ENCODE assay signal across 8 cellular contexts in genomic region chr19:5681446-5682292, GRCh38. TPM values are rescaled to one million over a fixed set of nuclear protein-coding genes. Genes with fewer than 3 reads are reported as not detected.
DNase-seq lines count a peak whose midpoint lies in the region; ATAC-seq and TF ChIP-seq lines count a peak whose summit lies in the region.

No MANE protein-coding gene starts in this region.

- H3K36me3 Mint-ChIP-seq in nephron progenitor cell (ENCODE audit: low read depth) = no peaks in the 10 kb centered on the region

- peak overlapping the region; percentile 84 for H3K4me2 ChIP-seq in Karpas-422 (ENCODE audit: low read depth, low read length, poor library complexity, severe bottlenecking)

- peaks cover 25% of the 10 kb centered on the region for H3K4me1 ChIP-seq in Karpas-422 (ENCODE audit: low read length)

- H4K20me1 ChIP-seq in Karpas-422 (ENCODE audit: insufficient read depth, low read depth, low read length) = no peaks in the 10 kb centered on the region

- DNase-seq in Ammon's horn (ENCODE audit: low spot score) (peak; percentile 37), Karpas-422 (no peak), dorsolateral prefrontal cortex (no peak), nephron progenitor cell (no peak)
- DNase-seq in activated effector memory CD4-positive, alpha-beta T cell treated with Interleukin-2 at 50 U/mL for 16 hours = no peak

- H3K4me3 Mint-ChIP-seq in nephron progenitor cell = peak overlapping the region; percentile 91

- H3K4me1 Mint-ChIP-seq in nephron progenitor cell = peaks cover 37% of the 10 kb centered on the region

- no peaks in the 10 kb centered on the region for H3K9me3 Mint-ChIP-seq in nephron progenitor cell

- H3K27ac Mint-ChIP-seq in nephron progenitor cell = peak overlapping the region; percentile 9

- ATAC-seq in GM21367 (IDR thresholded peaks at IDR 0.05; ENCODE audit: unreplicated experiment) (no peak), HG03280 (IDR thresholded peaks at IDR 0.05; ENCODE audit: unreplicated experiment) (no peak)
- no peak for ATAC-seq in activated CD4-positive, CD25-positive, alpha-beta regulatory T cell treated with anti-CD3 and anti-CD28 coated beads, Interleukin-2, amount 50 U/mL, for 24 hours

- intact Hi-C loops in dorsolateral prefrontal cortex (cut with DNase I) = loop anchor here (2.0 kb wide), 2 partner anchors 59 to 109 kb away; partner anchors contain the start of genes SAFB (in 2 of the 2), SAFB2 (in 2 of the 2) and DUS3L (in 1 of the 2)

- no peaks in the 10 kb centered on the region for H3K36me3 ChIP-seq in Karpas-422 (ENCODE audit: insufficient read depth, low read length)

- H3K9me2 ChIP-seq in Karpas-422 (replicated peaks; ENCODE audit: insufficient read depth, low read length) = no peaks in the 10 kb centered on the region

- H3K4me3 ChIP-seq in Karpas-422 (ENCODE audit: low read length) (peak overlapping the region; percentile 88; the same call in 1 of the 2 replicates), dorsolateral prefrontal cortex (peak overlapping the region; percentile 64 to 100 (median 91))

- H3K27me3 Mint-ChIP-seq in nephron progenitor cell (ENCODE audit: low read depth, poor library complexity) = peaks cover 6% of the 10 kb centered on the region

- H3K9me3 ChIP-seq in Karpas-422 (ENCODE audit: low read length) = no peaks in the 10 kb centered on the region

- TF ChIP-seq CTCF in dorsolateral prefrontal cortex (IDR thresholded peaks at IDR 0.05 in 54 of 56, conservative IDR thresholded peaks at IDR 0.05 in 2 of 56; ENCODE audit: low read depth in 1 of 56, partially characterized antibody in 56 of 56) (no peak), nephron progenitor cell (IDR thresholded peaks at IDR 0.05) (no peak)

- H3K27ac ChIP-seq in Karpas-422 (ENCODE audit: low read length) = no peak overlapping the region
- peak overlapping the region in 44 of 59 donors; percentile 81 to 99 (median 96) for H3K27ac ChIP-seq in dorsolateral prefrontal cortex

- H2AFZ ChIP-seq in Karpas-422 (ENCODE audit: low read length) = no peak overlapping the region

- H3K79me2 ChIP-seq in Karpas-422 (ENCODE audit: low read length) = 0 out of 2 replicates have a peak, but pooled peaks cover 3% of the 10 kb centered on the region

- peak overlapping the region; percentile 58 for H3K9ac ChIP-seq in Karpas-422 (ENCODE audit: low read length)

- H3K27me3 ChIP-seq in Karpas-422 (ENCODE audit: low read length) = no peaks in the 10 kb centered on the region
- no peaks in the 10 kb centered on the region for H3K27me3 ChIP-seq in dorsolateral prefrontal cortex

RNA-seq across cellular contexts. Expression of gene HSD11B1L, which starts 0.8 kb away (rescaled TPM):
- total RNA-seq in Karpas-422 (2014; rRNA removed; shearing (Covaris generic); ENCODE audit: low replicate concordance) = 6.9 and 9.0 TPM in 2 replicates
- total RNA-seq in dorsolateral prefrontal cortex = 10 to 100 TPM; 20.4 to 80.3 (median 55.4) TPM

RNA-seq across cellular contexts. Expression of gene MICOS13, which starts 1.4 kb away (rescaled TPM):
- total RNA-seq in Karpas-422 (2014; rRNA removed; shearing (Covaris generic); ENCODE audit: low replicate concordance) = 63.4 and 118 TPM in 2 replicates
- 10 to 100 TPM; 42.0 to 91.5 (median 69.5) TPM for total RNA-seq in dorsolateral prefrontal cortex

RNA-seq across cellular contexts. Expression of gene RPL36, which starts 8.4 kb away (rescaled TPM):
- total RNA-seq in Karpas-422 (2014; rRNA removed; shearing (Covaris generic); ENCODE audit: low replicate concordance) = 3,189 and 3,229 TPM in 2 replicates
- 100 to 1,000 TPM; 215 to 431 (median 280) TPM for total RNA-seq in dorsolateral prefrontal cortex

RNA-seq across cellular contexts. Expression of gene LONP1, which starts 38.3 kb away (rescaled TPM):
- 65.7 and 165 TPM in 2 replicates for total RNA-seq in Karpas-422 (2014; rRNA removed; shearing (Covaris generic); ENCODE audit: low replicate concordance)
- 100 to 1,000 TPM in 10 of 120 experiments, 10 to 100 TPM in 110; 64.2 to 132 (median 86.5) TPM for total RNA-seq in dorsolateral prefrontal cortex

RNA-seq across cellular contexts. Expression of gene CATSPERD, which starts 38.8 kb away (rescaled TPM):
- not detected in 2 replicates for total RNA-seq in Karpas-422 (2014; rRNA removed; shearing (Covaris generic); ENCODE audit: low replicate concordance)
- total RNA-seq in dorsolateral prefrontal cortex = not detected
